ENCODE assay signal across 8 cellular contexts in the genomic region with DNA sequence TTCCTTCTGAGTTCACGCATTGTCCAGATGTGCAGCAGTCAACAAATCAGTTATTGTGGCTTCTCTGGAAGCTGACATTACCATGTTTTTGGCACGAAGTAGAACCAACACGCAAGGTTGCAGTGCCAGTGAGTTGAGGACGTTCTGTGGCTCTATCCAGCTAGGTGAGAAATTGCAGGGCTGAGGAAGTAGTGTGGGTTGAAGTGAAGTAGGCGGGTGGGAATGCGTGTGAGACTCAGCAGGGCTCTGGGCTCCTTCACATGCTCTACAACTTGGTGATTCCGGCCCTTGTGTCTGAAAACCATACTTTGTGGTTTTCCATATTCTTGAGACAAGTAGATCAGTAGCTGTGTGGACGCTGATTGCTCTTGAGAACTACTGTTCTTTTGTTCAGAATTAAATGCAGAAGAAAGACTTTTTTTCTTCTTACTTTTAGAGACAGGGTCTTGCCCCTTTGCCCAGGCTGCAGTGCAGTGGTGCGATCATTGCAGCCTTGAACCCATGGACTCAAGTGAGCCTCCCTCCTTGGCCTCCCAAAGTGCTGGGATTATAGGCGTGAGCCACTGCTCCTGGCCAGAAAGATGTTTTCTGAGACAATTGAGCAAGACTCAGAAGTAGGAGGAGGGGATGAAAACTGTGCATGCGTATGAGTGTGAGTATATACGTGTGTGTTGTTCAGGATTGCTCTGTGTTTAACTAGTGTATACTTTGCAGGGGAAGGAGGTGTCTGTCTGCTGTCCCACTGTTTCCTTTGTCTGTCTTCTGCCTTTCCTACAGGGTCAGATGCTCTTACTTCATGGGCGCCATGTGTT. TPM values are rescaled to one million over a fixed set of nuclear protein-coding genes. Genes with fewer than 3 reads are reported as not detected.
DNase-seq lines count a peak whose midpoint lies in the region; ATAC-seq lines count a peak whose summit lies in the region.
"Had no signal": no experiment of that assay in that cellular context is flagged by ENCODE, and none has a peak within 500 bp of the region (broad histone marks: within the 10 kb centered on the region; RNA-seq: fewer than 3 reads in every experiment).

No MANE protein-coding gene starts in this region.

- H3K4me1 Mint-ChIP-seq in activated naive CD8-positive, alpha-beta T cell treated with anti-CD3 and anti-CD28 coated beads for 36 hours: peaks cover 57% of the 10 kb centered on the region

- ATAC-seq in GM18508 (IDR thresholded peaks at IDR 0.05; ENCODE audit: insufficient read depth, unreplicated experiment) (peak; percentile 42), HG03342 (IDR thresholded peaks at IDR 0.05; ENCODE audit: unreplicated experiment) (peak; percentile 55), GM18867 (IDR thresholded peaks at IDR 0.05; ENCODE audit: unreplicated experiment) (no peak)

- intact Hi-C loops in posterior vena cava (cut with DNase I): no loop called here

- peak; percentile 53 for DNase-seq in activated naive CD8-positive, alpha-beta T cell treated with anti-CD3 and anti-CD28 coated beads for 36 hours
- DNase-seq in posterior vena cava (ENCODE audit: low spot score): peak; percentile 19
- no peak for DNase-seq in D341Med (ENCODE audit: low spot score)
- DNase-seq in NCI-H2171 treated with DMSO at 0.1 percent for 48 hours (lab: John Stamatoyannopoulos, UW): no peak
- DNase-seq: NCI-H2081 treated with DMSO at 0.1 percent for 48 hours had no signal

- peak overlapping the region; percentile 69 for H3K27ac Mint-ChIP-seq in activated naive CD8-positive, alpha-beta T cell treated with anti-CD3 and anti-CD28 coated beads for 36 hours

- no peaks in the 10 kb centered on the region for H3K27me3 Mint-ChIP-seq in activated naive CD8-positive, alpha-beta T cell treated with anti-CD3 and anti-CD28 coated beads for 36 hours

- peaks cover 12% of the 10 kb centered on the region for H3K36me3 Mint-ChIP-seq in activated naive CD8-positive, alpha-beta T cell treated with anti-CD3 and anti-CD28 coated beads for 36 hours

- no peak overlapping the region for H3K4me3 Mint-ChIP-seq in activated naive CD8-positive, alpha-beta T cell treated with anti-CD3 and anti-CD28 coated beads for 36 hours

- no peaks in the 10 kb centered on the region for H3K9me3 Mint-ChIP-seq in activated naive CD8-positive, alpha-beta T cell treated with anti-CD3 and anti-CD28 coated beads for 36 hours

RNA-seq across cellular contexts. Expression of gene GATAD2A, which starts 46.2 kb away (rescaled TPM):
- total RNA-seq in activated naive CD8-positive, alpha-beta T cell treated with anti-CD3 and anti-CD28 coated beads for 36 hours: 100 to 1,000 TPM; 196 to 202 TPM
- total RNA-seq in posterior vena cava: 10 to 100 TPM; 54.3 to 70.9 TPM

Comparison
In these comparisons a context has a peak if more than half of its experiments do, and no peak if none do; other contexts are left out.
1. DNase-seq: peak in activated naive CD8-positive, alpha-beta T cell treated with anti-CD3 and anti-CD28 coated beads for 36 hours (single experiment) and posterior vena cava (single experiment); none in D341Med (single experiment) and NCI-H2171 treated with DMSO at 0.1 percent for 48 hours (single experiment).